1 cellular context compared by ENCODE assay signal in the genomic region with DNA sequence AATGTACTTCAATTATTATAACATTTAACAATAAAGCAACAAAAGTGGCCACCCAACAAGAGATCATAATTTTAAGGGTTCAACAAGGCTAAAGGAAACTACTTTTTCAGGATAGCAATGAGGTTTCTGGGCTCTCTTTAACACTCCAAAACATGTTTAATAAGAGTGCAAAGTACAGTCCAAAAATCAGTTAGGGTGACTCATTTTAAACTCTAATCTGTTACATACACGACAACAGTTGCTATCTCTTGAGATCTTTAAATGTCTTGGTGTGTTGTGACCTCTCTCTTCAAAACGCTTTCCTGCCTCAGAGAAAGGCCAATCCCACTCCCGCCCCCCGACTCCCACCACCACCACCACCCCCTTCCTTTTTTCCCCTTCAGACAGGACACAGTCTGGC.
TF ChIP-seq lines count a peak whose summit lies in the region.

No MANE protein-coding gene starts in this region.

TF ChIP-seq in liver, 16 proteins besides CTCF, POLR2A, EP300 and RAD21 (continued from another document):
- TF ChIP-seq TAF1 (conservative IDR thresholded peaks at IDR 0.05): no peak
- peak; percentile 57 for TF ChIP-seq SP1 (IDR thresholded peaks at IDR 0.05)
- TF ChIP-seq, protein P1, sequence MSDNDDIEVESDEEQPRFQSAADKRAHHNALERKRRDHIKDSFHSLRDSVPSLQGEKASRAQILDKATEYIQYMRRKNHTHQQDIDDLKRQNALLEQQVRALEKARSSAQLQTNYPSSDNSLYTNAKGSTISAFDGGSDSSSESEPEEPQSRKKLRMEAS (IDR thresholded peaks at IDR 0.05): no peak
- TF ChIP-seq JUND (IDR thresholded peaks at IDR 0.05): peak; percentile 93 to 98
- peak; percentile 44 for TF ChIP-seq HNF4G (IDR thresholded peaks at IDR 0.05)
- TF ChIP-seq, protein P2, sequence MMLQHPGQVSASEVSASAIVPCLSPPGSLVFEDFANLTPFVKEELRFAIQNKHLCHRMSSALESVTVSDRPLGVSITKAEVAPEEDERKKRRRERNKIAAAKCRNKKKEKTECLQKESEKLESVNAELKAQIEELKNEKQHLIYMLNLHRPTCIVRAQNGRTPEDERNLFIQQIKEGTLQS (IDR thresholded peaks at IDR 0.05): peak; percentile 75
